8 cellular contexts compared by ENCODE assay signal in genomic region chr17:41865596-41865893, GRCh38. TPM values are rescaled to one million over a fixed set of nuclear protein-coding genes. Genes with fewer than 3 reads are reported as not detected.
DNase-seq lines count a peak whose midpoint lies in the region; ATAC-seq and TF ChIP-seq lines count a peak whose summit lies in the region.

No MANE protein-coding gene starts in this region.

- 0% methylated on average over 8 of the region's 10 CpGs for WGBS in mammary epithelial cell (ENCODE audit: low coverage, missing lambda C conversion rate)

- H3K4me1 Mint-ChIP-seq in mesothelial cell of epicardium = peaks cover 8% of the 10 kb centered on the region

- H3K27me3 Mint-ChIP-seq in mesothelial cell of epicardium (ENCODE audit: low read depth) = no peaks in the 10 kb centered on the region

- H3K79me2 ChIP-seq in ACC112 (ENCODE audit: control insufficient read depth, insufficient read depth, low read length, unreplicated experiment) (peaks cover 36% of the 10 kb centered on the region), mammary epithelial cell (ENCODE audit: insufficient read depth, low read length) (peaks cover 44% of the 10 kb centered on the region)

- intact Hi-C loops in mammary epithelial cell (cut with micrococcal nuclease) = loop anchor here (1.0 to 10.0 kb wide), 5 partner anchors 17 to 149 kb away; partner anchors contain the start of genes DNAJC7, FKBP10, KLHL10 and NT5C3B

- DNase-seq in mammary epithelial cell (no peak), mesothelial cell of epicardium (ENCODE audit: low spot score in 2 of 2, unreplicated experiment in 2 of 2) (no peak), T1000 (lab: John Stamatoyannopoulos, UW) (no peak), NOMO-1 treated with DMSO at 0.1 percent for 48 hours (lab: John Stamatoyannopoulos, UW; ENCODE audit: unreplicated experiment) (no peak)
- DNase-seq in stimulated activated CD4-positive, alpha-beta T cell treated with anti-CD3 and anti-CD28 coated beads, Interleukin-15, amount 100 ng/mL, for 24 hours = no peak

- peaks cover 14% of the 10 kb centered on the region for H3K4me1 ChIP-seq in ACC112 (ENCODE audit: control insufficient read depth, insufficient read depth, low read length, unreplicated experiment)
- H3K4me1 ChIP-seq in mammary epithelial cell (ENCODE audit: insufficient read depth, low read length) = peaks cover 7% of the 10 kb centered on the region

- H3K9ac ChIP-seq in mammary epithelial cell (ENCODE audit: insufficient read depth, low read length) = no peak overlapping the region

- H3K4me3 ChIP-seq in ACC112 (ENCODE audit: low read depth, low read length) (peak overlapping the region; percentile 95), mammary epithelial cell (replicated peaks in 1 of 3; ENCODE audit: insufficient read depth in 1 of 3, low read depth in 2 of 3, low read length in 3 of 3) (peak overlapping the region; percentile 40 to 49 (median 43))

- H3K4me3 Mint-ChIP-seq in mesothelial cell of epicardium = no peak overlapping the region

- no peaks in the 10 kb centered on the region for H3K27me3 ChIP-seq in ACC112 (ENCODE audit: insufficient read depth, low read length)
- H3K27me3 ChIP-seq in mammary epithelial cell (ENCODE audit: insufficient read depth, low read length) = no peaks in the 10 kb centered on the region

- no peaks in the 10 kb centered on the region for H4K20me1 ChIP-seq in mammary epithelial cell (ENCODE audit: insufficient read depth, low read length)

- CTCF ChIA-PET in mammary epithelial cell (lab: Charles Lee; ENCODE audit: low non-redundant PET) = no interaction called here

- peak overlapping the region; percentile 73 for H3K4me2 ChIP-seq in mammary epithelial cell (ENCODE audit: insufficient read depth, low read depth, low read length)

- no peaks in the 10 kb centered on the region for H3K9me3 Mint-ChIP-seq in mesothelial cell of epicardium

- dilution Hi-C loops in mammary epithelial cell (cut with HindIII; ENCODE audit: low sequenced_read_pairs) = no loop called here

- H3K9me3 ChIP-seq in mammary epithelial cell (replicated peaks; ENCODE audit: insufficient read depth, low read length) = no peaks in the 10 kb centered on the region

- H3K27ac ChIP-seq in ACC112 (ENCODE audit: low read depth, low read length) (no peak overlapping the region), mammary epithelial cell (ENCODE audit: insufficient read depth, low read depth, low read length) (no peak overlapping the region)

- H3K36me3 ChIP-seq in ACC112 (ENCODE audit: insufficient read depth, low read length) (peaks cover 25% of the 10 kb centered on the region), mammary epithelial cell (ENCODE audit: insufficient read depth, low read length) (peaks cover 28% of the 10 kb centered on the region)

- ATAC-seq in HG03139 (IDR thresholded peaks at IDR 0.05; ENCODE audit: unreplicated experiment) (peak; percentile 9), HG03571 (IDR thresholded peaks at IDR 0.05; ENCODE audit: unreplicated experiment) (no peak)

- in situ Hi-C loops in mammary epithelial cell (cut with MboI; ENCODE audit: low sequenced_read_pairs in 2 of 2) = no loop called here

- H3K27ac Mint-ChIP-seq in mesothelial cell of epicardium = peak overlapping the region; percentile 91

- TF ChIP-seq CTCF in mammary epithelial cell (conservative IDR thresholded peaks at IDR 0.05 in 1 of 2, IDR thresholded peaks at IDR 0.05 in 1 of 2; ENCODE audit: extremely low read depth in 1 of 2, insufficient read depth in 1 of 2, low read depth in 1 of 2, low read length in 2 of 2) (no peak), mesothelial cell of epicardium (IDR thresholded peaks at IDR 0.05; ENCODE audit: unreplicated experiment) (no peak)

- no TSS peak for BruUV-seq in mammary epithelial cell (replicated peaks; lab: Mats Ljungman, UMichigan)

- H2AFZ ChIP-seq in ACC112 (ENCODE audit: low read length, unreplicated experiment) (no peak overlapping the region), mammary epithelial cell (ENCODE audit: low read depth, low read length) (peak overlapping the region; percentile 40)

- H3K36me3 Mint-ChIP-seq in mesothelial cell of epicardium = peaks cover 13% of the 10 kb centered on the region

RNA-seq across cellular contexts. Expression of gene KLHL11, which starts 0.3 kb away (rescaled TPM):
- 10 to 100 TPM; 14.5 to 43.2 TPM for total RNA-seq in mammary epithelial cell
- polyA plus RNA-seq in mammary epithelial cell = 6.9 TPM
- polyA minus RNA-seq in mammary epithelial cell = 18.2 TPM
- total RNA-seq in mesothelial cell of epicardium = 21.4 to 22.1 TPM (median 21.9 TPM) in 3 replicates

RNA-seq across cellular contexts. Expression of gene KLHL10, which starts 27.9 kb away (rescaled TPM):
- total RNA-seq in mammary epithelial cell = under 1 TPM; 0.38 to 0.67 TPM
- 0.11 TPM for polyA plus RNA-seq in mammary epithelial cell
- polyA minus RNA-seq in mammary epithelial cell = not detected
- 0.16 to 0.27 TPM in 2 of 3 replicates, not detected in the other for total RNA-seq in mesothelial cell of epicardium

RNA-seq across cellular contexts. Expression of gene NT5C3B, which starts 29.5 kb away (rescaled TPM):
- 10 to 100 TPM; 40.5 to 55.2 TPM for total RNA-seq in mammary epithelial cell
- 55.0 TPM for polyA plus RNA-seq in mammary epithelial cell
- polyA minus RNA-seq in mammary epithelial cell = 46.8 TPM
- 68.5 to 75.5 TPM (median 69.6 TPM) in 3 replicates for total RNA-seq in mesothelial cell of epicardium

RNA-seq across cellular contexts. Expression of gene FKBP10, which starts 52.7 kb away (rescaled TPM):
- total RNA-seq in mammary epithelial cell = 100 to 1,000 TPM; 131 to 137 TPM
- 99.6 TPM for polyA plus RNA-seq in mammary epithelial cell
- polyA minus RNA-seq in mammary epithelial cell = 46.0 TPM
- 369 to 401 TPM (median 371 TPM) in 3 replicates for total RNA-seq in mesothelial cell of epicardium

RNA-seq across cellular contexts. Expression of gene ACLY, which starts 53.2 kb away (rescaled TPM):
- total RNA-seq in mammary epithelial cell = 100 to 1,000 TPM; 251 to 387 TPM
- 424 TPM for polyA plus RNA-seq in mammary epithelial cell
- 901 TPM for polyA minus RNA-seq in mammary epithelial cell
- 126 to 133 TPM (median 130 TPM) in 3 replicates for total RNA-seq in mesothelial cell of epicardium
